20 cellular contexts compared by ENCODE assay signal in genomic region chr6:99608059-99608885, GRCh38. TPM values are rescaled to one million over a fixed set of nuclear protein-coding genes. Genes with fewer than 3 reads are reported as not detected.
"Had no signal": no experiment of that assay in that cellular context is flagged by ENCODE, and none has a peak within 500 bp of the region (broad histone marks: within the 10 kb centered on the region; RNA-seq: fewer than 3 reads in every experiment).

No MANE protein-coding gene starts in this region.

- H3K4me3 ChIP-seq: mucosa of descending colon, upper lobe of left lung had no signal

- H3K9me3 ChIP-seq: breast epithelium, mucosa of descending colon, upper lobe of left lung had no signal

- H3K9me3 Mint-ChIP-seq: activated T-helper 2 cell treated with anti-CD3 and anti-CD28 coated beads, Interferon-gamma antibody, Interleukin-2, Interleukin-4, amounts not matched to agents 10 μg/mL and 5 μg/mL and 100 μg/mL, durations not matched to agents 14 hours and 24 hours and 36 hours had no signal

- DNase-seq: activated CD8-positive, alpha-beta T cell treated with anti-CD3 and anti-CD28 coated beads for 36 hours; activated naive CD8-positive, alpha-beta T cell treated with anti-CD3 and anti-CD28 coated beads for 36 hours; anterior cingulate cortex; dermis blood vessel endothelial cell; erythroblast; hypothalamus; immature natural killer cell; stimulated activated CD4-positive, alpha-beta T cell treated with anti-CD3 and anti-CD28 coated beads, Interleukin-12 subunit alpha, Interleukin-12 subunit beta, amount 100 ng/mL, for 4 hours; stimulated activated CD4-positive, alpha-beta T cell treated with anti-CD3 and anti-CD28 coated beads, Interleukin-4, amount 100 ng/mL, for 1 hour; stimulated activated CD8-positive, alpha-beta memory T cell treated with anti-CD3 and anti-CD28 coated beads, Interleukin-4, amount 100 ng/mL, for 48 hours; T-cell had no signal

- ATAC-seq: activated CD8-positive, alpha-beta T cell treated with anti-CD3 and anti-CD28 coated beads for 36 hours; mucosa of descending colon; T-cell had no signal

- H3K36me3 ChIP-seq: breast epithelium, upper lobe of left lung had no signal

- FAIRE-seq: TTC549 had no signal

- H3K27ac ChIP-seq: breast epithelium, upper lobe of left lung had no signal

- H3K36me3 Mint-ChIP-seq: T-cell had no signal

- H3K4me3 Mint-ChIP-seq: activated CD8-positive, alpha-beta T cell treated with anti-CD3 and anti-CD28 coated beads for 36 hours; activated naive CD8-positive, alpha-beta T cell treated with anti-CD3 and anti-CD28 coated beads for 36 hours; nephron; T-cell had no signal

- H3K27ac Mint-ChIP-seq: activated CD8-positive, alpha-beta T cell treated with anti-CD3 and anti-CD28 coated beads for 36 hours; activated naive CD8-positive, alpha-beta T cell treated with anti-CD3 and anti-CD28 coated beads for 36 hours; activated T-helper 2 cell treated with anti-CD3 and anti-CD28 coated beads, Interferon-gamma antibody, Interleukin-2, Interleukin-4, amounts not matched to agents 10 μg/mL and 5 μg/mL and 100 μg/mL, durations not matched to agents 14 hours and 24 hours and 36 hours; immature natural killer cell; nephron had no signal

RNA-seq across cellular contexts. Expression of gene PRDM13, which starts 1.6 kb away (rescaled TPM):
- total RNA-seq: activated CD8-positive, alpha-beta T cell treated with anti-CD3 and anti-CD28 coated beads for 36 hours; activated T-helper 2 cell treated with anti-CD3 and anti-CD28 coated beads, Interferon-gamma antibody, Interleukin-2, Interleukin-4, amounts not matched to agents 10 μg/mL and 5 μg/mL and 100 μg/mL, durations not matched to agents 14 hours and 24 hours and 36 hours; breast epithelium; dermis blood vessel endothelial cell; lung microvascular endothelial cell; mucosa of descending colon; osteocyte; T-cell; temporal lobe; upper lobe of left lung had no signal
- polyA plus RNA-seq: immature natural killer cell had no signal
